In the genomic region with DNA sequence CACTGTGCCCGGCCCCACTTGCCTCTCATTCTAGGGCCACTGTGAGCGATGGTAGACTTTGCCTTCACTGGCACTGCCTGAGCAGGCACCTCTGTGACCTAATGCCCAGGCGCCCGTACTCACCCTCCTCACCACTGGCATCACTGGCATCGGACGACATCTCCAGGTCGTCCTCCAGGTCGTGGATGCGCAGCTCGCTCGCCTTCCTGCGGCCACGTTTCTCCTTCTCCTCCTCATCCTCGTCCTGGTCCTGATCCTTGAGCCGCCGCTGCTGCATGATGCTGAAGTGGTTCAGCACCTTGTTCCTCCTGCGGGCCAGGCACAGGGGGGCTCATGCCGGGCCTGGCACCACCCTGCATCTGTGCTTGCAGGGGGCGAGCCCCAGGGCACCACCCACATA, we compare ENCODE assay signal across 18 cellular contexts.
"Had no signal": no experiment of that assay in that cellular context is flagged by ENCODE, and none has a peak within 500 bp of the region (broad histone marks: within the 10 kb centered on the region; RNA-seq: fewer than 3 reads in every experiment).

No MANE protein-coding gene starts in this region.

- H3K4me1 ChIP-seq: heart left ventricle, pancreas had no signal

- H3K27me3 Mint-ChIP-seq: naive thymus-derived CD4-positive, alpha-beta T cell; progenitor cell of endocrine pancreas had no signal

- H3K9me3 Mint-ChIP-seq: stimulated activated effector memory CD8-positive, alpha-beta T cell treated with anti-CD3 and anti-CD28 coated beads, Interleukin-12 subunit alpha, Interleukin-12 subunit beta, amount 100 ng/mL, for 72 hours had no signal

- ATAC-seq: heart left ventricle; naive thymus-derived CD4-positive, alpha-beta T cell; pancreas; right cardiac atrium; stimulated activated effector memory CD8-positive, alpha-beta T cell treated with anti-CD3 and anti-CD28 coated beads, Interleukin-12 subunit alpha, Interleukin-12 subunit beta, amount 100 ng/mL, for 72 hours had no signal

- DNase-seq: cerebellar nuclear complex; dermis blood vessel endothelial cell; heart left ventricle; hippocampal formation; kidney glomerular epithelial cell; mammary epithelial cell; naive thymus-derived CD4-positive, alpha-beta T cell; nucleus accumbens; pancreas; stimulated activated CD4-positive, alpha-beta T cell treated with anti-CD3 and anti-CD28 coated beads, Interleukin-2, amount 100 ng/mL, for 48 hours; stimulated activated CD8-positive, alpha-beta memory T cell treated with anti-CD3 and anti-CD28 coated beads, Interleukin-4, amount 100 ng/mL, for 48 hours; stomach; substantia nigra; trophoblast cell had no signal

- H3K4me3 ChIP-seq: heart left ventricle, pancreas, smooth muscle cell, stomach had no signal

- H3K27ac ChIP-seq: heart left ventricle, pancreas, stomach had no signal

- H3K9me3 ChIP-seq: pancreas, stomach had no signal

- H3K27me3 ChIP-seq: heart left ventricle, pancreas, stomach had no signal

- H3K4me3 Mint-ChIP-seq: naive thymus-derived CD4-positive, alpha-beta T cell; stimulated activated effector memory CD8-positive, alpha-beta T cell treated with anti-CD3 and anti-CD28 coated beads, Interleukin-12 subunit alpha, Interleukin-12 subunit beta, amount 100 ng/mL, for 72 hours had no signal

- H3K27ac Mint-ChIP-seq: progenitor cell of endocrine pancreas; stimulated activated effector memory CD8-positive, alpha-beta T cell treated with anti-CD3 and anti-CD28 coated beads, Interleukin-12 subunit alpha, Interleukin-12 subunit beta, amount 100 ng/mL, for 72 hours had no signal
